ENCODE assay signal across 37 cellular contexts in the genomic region with DNA sequence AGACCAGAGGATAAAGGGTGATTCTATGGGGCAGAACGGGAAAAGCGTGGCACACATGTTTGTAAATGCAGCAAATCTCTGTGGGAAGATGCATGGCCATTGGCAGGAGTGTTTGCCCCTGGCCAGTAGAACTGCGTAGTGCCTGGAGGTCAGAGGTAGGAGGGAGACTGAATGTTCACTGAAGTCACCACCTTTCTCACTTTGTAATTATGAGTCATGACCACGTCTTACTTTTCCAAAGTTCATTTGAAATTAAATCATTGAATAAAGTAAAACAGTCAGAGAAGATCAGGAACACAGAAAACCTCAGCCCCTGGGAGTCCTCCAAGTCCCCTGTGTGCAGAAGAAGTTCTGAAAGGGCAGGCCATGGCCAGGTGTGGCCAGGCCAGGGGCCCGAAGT. TPM values are rescaled to one million over a fixed set of nuclear protein-coding genes. Genes with fewer than 3 reads are reported as not detected.
A peak's percentile ranks its signal among the peaks of the same experiment; 100 is the strongest.
DNase-seq lines count a peak whose midpoint lies in the region; ATAC-seq and TF ChIP-seq lines count a peak whose summit lies in the region.
"Had no signal": no experiment of that assay in that cellular context is flagged by ENCODE, and none has a peak within 500 bp of the region (broad histone marks: within the 10 kb centered on the region; RNA-seq: fewer than 3 reads in every experiment).

No MANE protein-coding gene starts in this region.

- CTCF ChIA-PET in activated CD4-positive, alpha-beta T cell treated with anti-CD3 and anti-CD28 coated beads for 36 hours (lab: Charles Lee): interaction anchor here (0.6 to 2.9 kb wide), 2 partner anchors 10 to 104 kb away, joined by 3 to 14 read pairs; no protein-coding TSS in a partner anchor

- POLR2A ChIA-PET in activated CD4-positive, alpha-beta T cell treated with anti-CD3 and anti-CD28 coated beads for 36 hours (lab: Charles Lee): no interaction called here

- H3K79me2 ChIP-seq in smooth muscle cell (ENCODE audit: low read depth): peaks cover 5% of the 10 kb centered on the region

- H3K9me3 Mint-ChIP-seq in activated CD4-positive, alpha-beta T cell treated with anti-CD3 and anti-CD28 coated beads for 36 hours (ENCODE audit: low read depth): no peaks in the 10 kb centered on the region
- H3K9me3 Mint-ChIP-seq in activated CD4-positive, alpha-beta T cell treated with anti-CD3 and anti-CD28 coated beads, Interleukin-2, amount 10 ng/mL, durations not matched to agents 24 days and 14 days: no peaks in the 10 kb centered on the region
- H3K9me3 Mint-ChIP-seq: activated CD4-positive, alpha-beta T cell treated with anti-CD3 and anti-CD28 coated beads, Interleukin-2, amount 10 ng/mL, durations not matched to agents 7 days and 5 days; naive B cell had no signal

- H3K27me3 Mint-ChIP-seq in activated CD4-positive, alpha-beta T cell treated with anti-CD3 and anti-CD28 coated beads for 36 hours: no peaks in the 10 kb centered on the region
- peaks cover 5% of the 10 kb centered on the region for H3K27me3 Mint-ChIP-seq in activated CD4-positive, alpha-beta T cell treated with anti-CD3 and anti-CD28 coated beads, Interleukin-2, amount 10 ng/mL, durations not matched to agents 24 days and 14 days
- H3K27me3 Mint-ChIP-seq: activated CD4-positive, alpha-beta T cell treated with anti-CD3 and anti-CD28 coated beads, Interleukin-2, amount 10 ng/mL, durations not matched to agents 7 days and 5 days had no signal

- 73% methylated on average over 5 of the region's 5 CpGs for WGBS in smooth muscle cell (ENCODE audit: low lambda C conversion rate)

- H3K4me1 ChIP-seq in RWPE2 (ENCODE audit: insufficient read depth, poor library complexity, severe bottlenecking) (peaks cover 40% of the 10 kb centered on the region), smooth muscle cell (ENCODE audit: low read depth) (peaks cover 16% of the 10 kb centered on the region)
- H3K4me1 ChIP-seq: colonic mucosa, right lobe of liver had no signal

- H2AFZ ChIP-seq in smooth muscle cell (ENCODE audit: low read depth): no peak overlapping the region

- H3K36me3 ChIP-seq in RWPE2 (ENCODE audit: low read depth) (no peaks in the 10 kb centered on the region; the same call in 1 of the 2 replicates), smooth muscle cell (ENCODE audit: low read depth) (no peaks in the 10 kb centered on the region)
- H3K36me3 ChIP-seq: adrenal gland, colonic mucosa, Peyer's patch, right lobe of liver, SJCRH30, tibial artery had no signal

- H3K36me3 Mint-ChIP-seq in activated CD4-positive, alpha-beta T cell treated with anti-CD3 and anti-CD28 coated beads for 36 hours (ENCODE audit: low read depth): no peaks in the 10 kb centered on the region
- H3K36me3 Mint-ChIP-seq in activated CD4-positive, alpha-beta T cell treated with anti-CD3 and anti-CD28 coated beads, Interleukin-2, amount 10 ng/mL, durations not matched to agents 24 days and 14 days (ENCODE audit: low read depth): no peaks in the 10 kb centered on the region
- H3K36me3 Mint-ChIP-seq: naive B cell had no signal

- intact Hi-C loops in activated CD4-positive, alpha-beta T cell treated with anti-CD3 and anti-CD28 coated beads for 36 hours (cut with DNase I, micrococcal nuclease): no loop called here
- intact Hi-C loops in activated CD4-positive, alpha-beta T cell treated with anti-CD3 and anti-CD28 coated beads, Interleukin-2, amount 10 ng/mL, durations not matched to agents 24 days and 14 days (cut with micrococcal nuclease): no loop called here
- intact Hi-C loops in posterior vena cava (cut with DNase I): no loop called here

- no peak overlapping the region for H3K4me2 ChIP-seq in smooth muscle cell

- H3K4me3 ChIP-seq in RWPE2 (ENCODE audit: severe bottlenecking) (no peak overlapping the region), choroid plexus epithelial cell (ENCODE audit: low read depth, low read length) (no peak overlapping the region), smooth muscle cell (no peak overlapping the region)
- H3K4me3 ChIP-seq: adrenal gland, colonic mucosa, Peyer's patch, right lobe of liver, SJCRH30, tibial artery had no signal

- no peak for DNase-seq in activated CD4-positive, alpha-beta T cell treated with anti-CD3 and anti-CD28 coated beads for 36 hours
- no peak for DNase-seq in activated CD4-positive, alpha-beta T cell treated with anti-CD3 and anti-CD28 coated beads, Interleukin-2, amount 10 ng/mL, durations not matched to agents 24 days and 14 days
- DNase-seq in RWPE2 (ENCODE audit: low spot score) (no peak), choroid plexus epithelial cell (ENCODE audit: low read depth) (peak; percentile 44), smooth muscle cell (lab: John Stamatoyannopoulos, UW; ENCODE audit: unreplicated experiment) (no peak), HT-29 (ENCODE audit: low spot score) (no peak), posterior vena cava (ENCODE audit: low spot score) (no peak)
- DNase-seq in activated effector memory CD4-positive, alpha-beta T cell treated with Interleukin-2 at 50 U/mL for 16 hours: no peak
- DNase-seq: activated CD4-positive, alpha-beta T cell treated with anti-CD3 and anti-CD28 coated beads, Interleukin-2, amount 10 ng/mL, durations not matched to agents 7 days and 5 days; activated naive CD4-positive, alpha-beta T cell; activated T-cell treated with anti-CD3 and anti-CD28 coated beads, Interleukin-2, amount 50 U/mL, for 48 hours; adrenal gland; Caco-2; colonic mucosa; DMS79 treated with DMSO at 0.1 percent for 48 hours; effector CD4-positive, alpha-beta T cell; GF-D8; islet precursor cell; Kasumi-1; left ventricle myocardium superior; naive B cell; NCI-H2107; NCI-H345; Peyer's patch; right lobe of liver; SJCRH30; stimulated activated CD8-positive, alpha-beta memory T cell treated with anti-CD3 and anti-CD28 coated beads, Interleukin-4, amount 100 ng/mL, for 48 hours; SW 1271; T-helper 9 cell; tibial artery had no signal

- H3F3A ChIP-seq in smooth muscle cell (ENCODE audit: low read depth): peaks cover 19% of the 10 kb centered on the region

- H4K20me1 ChIP-seq in smooth muscle cell (ENCODE audit: low read depth): no peaks in the 10 kb centered on the region

- H3K27ac ChIP-seq in RWPE2 (ENCODE audit: poor library complexity, severe bottlenecking) (peak overlapping the region; percentile 74), smooth muscle cell (ENCODE audit: low read depth) (peak overlapping the region; percentile 91)
- H3K27ac ChIP-seq: 22Rv1, adrenal gland, C4-2B, colonic mucosa, epithelial cell of prostate, HL-60, Peyer's patch, right lobe of liver, SJCRH30, tibial artery, VCaP had no signal

- H3K9ac ChIP-seq in smooth muscle cell (ENCODE audit: low read depth): no peak overlapping the region

- no peak overlapping the region for H3K4me3 Mint-ChIP-seq in activated CD4-positive, alpha-beta T cell treated with anti-CD3 and anti-CD28 coated beads for 36 hours
- no peak overlapping the region for H3K4me3 Mint-ChIP-seq in activated CD4-positive, alpha-beta T cell treated with anti-CD3 and anti-CD28 coated beads, Interleukin-2, amount 10 ng/mL, durations not matched to agents 24 days and 14 days
- H3K4me3 Mint-ChIP-seq: activated CD4-positive, alpha-beta T cell treated with anti-CD3 and anti-CD28 coated beads, Interleukin-2, amount 10 ng/mL, durations not matched to agents 7 days and 5 days; naive B cell had no signal

- no peak overlapping the region for H3K27ac Mint-ChIP-seq in activated CD4-positive, alpha-beta T cell treated with anti-CD3 and anti-CD28 coated beads for 36 hours
- H3K27ac Mint-ChIP-seq in activated CD4-positive, alpha-beta T cell treated with anti-CD3 and anti-CD28 coated beads, Interleukin-2, amount 10 ng/mL, durations not matched to agents 24 days and 14 days: no peak overlapping the region
- H3K27ac Mint-ChIP-seq: activated CD4-positive, alpha-beta T cell treated with anti-CD3 and anti-CD28 coated beads, Interleukin-2, amount 10 ng/mL, durations not matched to agents 7 days and 5 days; progenitor cell of endocrine pancreas had no signal

- TF ChIP-seq CTCF in RWPE2 (IDR thresholded peaks at IDR 0.05; ENCODE audit: poor library complexity, severe bottlenecking) (no peak), choroid plexus epithelial cell (conservative IDR thresholded peaks at IDR 0.05; ENCODE audit: low read depth, low read length) (no peak), smooth muscle cell (IDR thresholded peaks at IDR 0.05; ENCODE audit: borderline replicate concordance, insufficient read depth, poor library complexity, severe bottlenecking) (no peak)

- H3K4me1 Mint-ChIP-seq in activated CD4-positive, alpha-beta T cell treated with anti-CD3 and anti-CD28 coated beads for 36 hours: peaks cover 11% of the 10 kb centered on the region
- H3K4me1 Mint-ChIP-seq in activated CD4-positive, alpha-beta T cell treated with anti-CD3 and anti-CD28 coated beads, Interleukin-2, amount 10 ng/mL, durations not matched to agents 24 days and 14 days: peaks cover 9% of the 10 kb centered on the region

- H3K9me3 ChIP-seq in RWPE2 (ENCODE audit: severe bottlenecking): no peaks in the 10 kb centered on the region
- no peaks in the 10 kb centered on the region for H3K9me3 ChIP-seq in smooth muscle cell (replicated peaks; ENCODE audit: low read depth)
- H3K9me3 ChIP-seq: adrenal gland, Caco-2, colonic mucosa, Peyer's patch, right lobe of liver, SJCRH30, tibial artery had no signal

- H3K27me3 ChIP-seq in RWPE2 (ENCODE audit: insufficient read depth, poor library complexity, severe bottlenecking): no peaks in the 10 kb centered on the region
- no peaks in the 10 kb centered on the region for H3K27me3 ChIP-seq in smooth muscle cell (ENCODE audit: low read depth)
- H3K27me3 ChIP-seq: adrenal gland, colonic mucosa, Peyer's patch, right lobe of liver had no signal

- ATAC-seq in activated CD4-positive, alpha-beta T cell treated with anti-CD3 and anti-CD28 coated beads for 36 hours: peak; percentile 36
- ATAC-seq in RWPE2 (ENCODE audit: low read depth): no peak
- ATAC-seq: HCT116, left ventricle myocardium superior, right lobe of liver had no signal

RNA-seq across cellular contexts. Expression of a gene that starts 4.6 kb away (rescaled TPM):
- under 1 TPM; 0.09 to 0.16 TPM for total RNA-seq in activated CD4-positive, alpha-beta T cell treated with anti-CD3 and anti-CD28 coated beads for 36 hours
- total RNA-seq in activated CD4-positive, alpha-beta T cell treated with anti-CD3 and anti-CD28 coated beads, Interleukin-2, amount 10 ng/mL, durations not matched to agents 24 days and 14 days: 0.09 and 0.12 TPM in 2 replicates
- 36.9 and 49.5 TPM in 2 replicates for total RNA-seq in smooth muscle cell
- polyA plus RNA-seq in smooth muscle cell: 69.6 and 176 TPM in 2 replicates
- total RNA-seq in HT-29 (2014; rRNA removed; shearing (Covaris generic)): 0.41 and 0.94 TPM in 2 replicates
- total RNA-seq in posterior vena cava: 10 to 100 TPM in 1 of 2 donors, 1 to 10 TPM in 1; 7.9 to 15.9 TPM
- total RNA-seq: activated CD4-positive, alpha-beta T cell treated with anti-CD3 and anti-CD28 coated beads, Interleukin-2, amount 10 ng/mL, durations not matched to agents 7 days and 5 days had no signal

RNA-seq across cellular contexts. Expression of a gene that starts 54.7 kb away (rescaled TPM):
- total RNA-seq in activated CD4-positive, alpha-beta T cell treated with anti-CD3 and anti-CD28 coated beads for 36 hours: 10 to 100 TPM; 18.0 to 22.1 TPM
- total RNA-seq in activated CD4-positive, alpha-beta T cell treated with anti-CD3 and anti-CD28 coated beads, Interleukin-2, amount 10 ng/mL, durations not matched to agents 24 days and 14 days: 22.7 and 24.1 TPM in 2 replicates
- total RNA-seq in smooth muscle cell: 43.4 and 60.0 TPM in 2 replicates
- 10.3 and 13.8 TPM in 2 replicates for polyA plus RNA-seq in smooth muscle cell
- 25.0 and 27.1 TPM in 2 replicates for total RNA-seq in HT-29 (2014; rRNA removed; shearing (Covaris generic))
- 10 to 100 TPM; 16.9 to 17.5 TPM for total RNA-seq in posterior vena cava
